ENCODE assay signal across 8 cellular contexts in the genomic region with DNA sequence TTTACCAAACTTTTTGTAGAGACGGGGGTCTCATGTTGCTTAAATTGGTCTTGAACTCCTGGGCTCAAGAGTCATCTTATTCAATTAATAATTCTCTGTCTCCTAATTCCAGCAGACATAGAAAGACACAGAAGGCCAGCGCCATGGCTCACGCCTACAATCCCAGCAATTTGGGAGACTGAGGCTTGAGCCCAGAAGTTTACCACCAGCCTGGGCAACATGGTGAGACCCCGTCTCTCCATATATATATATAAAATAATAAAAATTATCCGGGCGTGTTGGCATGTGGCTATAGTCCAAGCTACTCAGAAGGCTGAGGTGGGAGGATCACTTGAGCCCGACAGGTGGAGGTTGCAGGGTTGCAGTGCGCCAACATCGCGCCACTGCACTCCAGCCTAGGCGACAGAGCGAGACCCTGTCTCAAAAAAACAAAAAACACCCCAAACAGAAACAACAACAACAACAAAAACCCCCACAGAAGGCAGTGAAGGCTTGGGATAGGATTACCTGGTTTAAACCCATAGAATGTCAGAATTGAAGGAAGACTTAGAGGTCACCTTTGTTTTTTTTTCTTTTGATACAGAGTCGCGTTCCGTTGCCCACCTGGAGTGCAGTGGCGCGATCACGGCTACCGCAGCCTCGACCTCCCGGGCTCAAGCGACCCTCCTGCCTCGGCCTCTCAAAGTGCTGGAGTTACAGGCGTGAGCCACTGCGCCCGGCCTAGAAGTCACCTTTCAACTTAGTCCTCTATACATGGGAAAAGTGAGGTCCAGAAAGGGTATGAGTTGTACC. TPM values are rescaled to one million over a fixed set of nuclear protein-coding genes. Genes with fewer than 3 reads are reported as not detected.
DNase-seq lines count a peak whose midpoint lies in the region; ATAC-seq and TF ChIP-seq lines count a peak whose summit lies in the region.

No MANE protein-coding gene starts in this region.

- TF ChIP-seq CTCF in SU-DHL-6 (IDR thresholded peaks at IDR 0.05; ENCODE audit: insufficient read depth, low read length, poor library complexity, severe bottlenecking), result no peak
- TF ChIP-seq CTCF in glutamatergic neuron (IDR thresholded peaks at IDR 0.05; ENCODE audit: partially characterized antibody, unreplicated experiment), result no peak

- peak overlapping the region; percentile 97 for H3K27ac Mint-ChIP-seq in T-helper 1 cell treated with Interleukin-12 subunit alpha and Interleukin-12 subunit beta and Interleukin-4 antibody, amounts not matched to agents 30 μg/mL and 1 μg/mL, for 36 hours
- peak overlapping the region; percentile 96 for H3K27ac Mint-ChIP-seq in glutamatergic neuron (ENCODE audit: unreplicated experiment)

- peak overlapping the region; percentile 49 for H3K27ac ChIP-seq in SU-DHL-6 (ENCODE audit: low read depth, low read length)

- ATAC-seq in GM18868 (IDR thresholded peaks at IDR 0.05; ENCODE audit: unreplicated experiment), result no peak

- peaks cover 9% of the 10 kb centered on the region for H3K4me1 ChIP-seq in skeletal muscle satellite cell (ENCODE audit: control insufficient read depth, insufficient read depth, low read length)

- H3K36me3 ChIP-seq in SU-DHL-6 (ENCODE audit: low read length) (no peaks in the 10 kb centered on the region), skeletal muscle satellite cell (ENCODE audit: insufficient read depth, low read length) (no peaks in the 10 kb centered on the region)

- peak overlapping the region; percentile 69 for H3K9ac ChIP-seq in SU-DHL-6 (ENCODE audit: low read length)
- peak overlapping the region; percentile 92 for H3K9ac ChIP-seq in skeletal muscle satellite cell (ENCODE audit: low read depth, low read length)

- H3K9me3 Mint-ChIP-seq in T-helper 1 cell treated with Interleukin-12 subunit alpha and Interleukin-12 subunit beta and Interleukin-4 antibody, amounts not matched to agents 30 μg/mL and 1 μg/mL, for 36 hours, result no peaks in the 10 kb centered on the region
- peaks cover 10% of the 10 kb centered on the region for H3K9me3 Mint-ChIP-seq in glutamatergic neuron (ENCODE audit: unreplicated experiment)

- peak overlapping the region; percentile 89 for H3K4me2 ChIP-seq in SU-DHL-6 (ENCODE audit: low read depth, low read length, poor library complexity, severe bottlenecking)
- H3K4me2 ChIP-seq in skeletal muscle satellite cell (ENCODE audit: low read length), result peak overlapping the region; percentile 95

- H3K4me3 Mint-ChIP-seq in T-helper 1 cell treated with Interleukin-12 subunit alpha and Interleukin-12 subunit beta and Interleukin-4 antibody, amounts not matched to agents 30 μg/mL and 1 μg/mL, for 36 hours, result peak overlapping the region; percentile 97
- H3K4me3 Mint-ChIP-seq in glutamatergic neuron (ENCODE audit: unreplicated experiment), result peak overlapping the region; percentile 100

- H3K4me3 ChIP-seq in SU-DHL-6 (ENCODE audit: insufficient read depth, low read length, poor library complexity, severe bottlenecking) (peak overlapping the region; percentile 77), skeletal muscle satellite cell (ENCODE audit: low read length) (peak overlapping the region; percentile 76)

- H3K27me3 ChIP-seq in SU-DHL-6 (ENCODE audit: low read length), result no peaks in the 10 kb centered on the region
- no peaks in the 10 kb centered on the region for H3K27me3 ChIP-seq in skeletal muscle satellite cell (ENCODE audit: control insufficient read depth, insufficient read depth, low read length)

- H3K4me1 Mint-ChIP-seq in T-helper 1 cell treated with Interleukin-12 subunit alpha and Interleukin-12 subunit beta and Interleukin-4 antibody, amounts not matched to agents 30 μg/mL and 1 μg/mL, for 36 hours (ENCODE audit: low read depth), result peaks cover 17% of the 10 kb centered on the region
- no peaks in the 10 kb centered on the region for H3K4me1 Mint-ChIP-seq in glutamatergic neuron (ENCODE audit: low read depth, unreplicated experiment)

- DNase-seq in T-helper 1 cell (no peak), glutamatergic neuron (peak; percentile 19), HPDE6-E6E7 (ENCODE audit: extremely low spot score) (no peak), NCI-H524 (lab: John Stamatoyannopoulos, UW) (no peak)

- no peaks in the 10 kb centered on the region for H3K9me2 ChIP-seq in SU-DHL-6 (replicated peaks; ENCODE audit: insufficient read depth, low read length)

- H3K79me2 ChIP-seq in SU-DHL-6 (ENCODE audit: insufficient read depth, low read length), result peaks cover 47% of the 10 kb centered on the region

- no peaks in the 10 kb centered on the region for H3K9me3 ChIP-seq in SU-DHL-6 (ENCODE audit: insufficient read depth, low read length)
- no peaks in the 10 kb centered on the region for H3K9me3 ChIP-seq in skeletal muscle satellite cell (replicated peaks; ENCODE audit: low read length)

- H3F3A ChIP-seq in SU-DHL-6 (ENCODE audit: insufficient read depth), result no peaks in the 10 kb centered on the region

- peaks cover 12% of the 10 kb centered on the region for H3K36me3 Mint-ChIP-seq in T-helper 1 cell treated with Interleukin-12 subunit alpha and Interleukin-12 subunit beta and Interleukin-4 antibody, amounts not matched to agents 30 μg/mL and 1 μg/mL, for 36 hours (ENCODE audit: low read depth)
- no peaks in the 10 kb centered on the region for H3K36me3 Mint-ChIP-seq in glutamatergic neuron (ENCODE audit: unreplicated experiment)

- no peaks in the 10 kb centered on the region for H3K27me3 Mint-ChIP-seq in T-helper 1 cell treated with Interleukin-12 subunit alpha and Interleukin-12 subunit beta and Interleukin-4 antibody, amounts not matched to agents 30 μg/mL and 1 μg/mL, for 36 hours (ENCODE audit: low read depth)
- peaks cover 7% of the 10 kb centered on the region for H3K27me3 Mint-ChIP-seq in glutamatergic neuron (ENCODE audit: unreplicated experiment)

- peak overlapping the region; percentile 72 for H2AFZ ChIP-seq in SU-DHL-6 (ENCODE audit: low read depth, low read length, severe bottlenecking)

- H4K20me1 ChIP-seq in SU-DHL-6 (ENCODE audit: low read depth, low read length), result no peaks in the 10 kb centered on the region

RNA-seq across cellular contexts. Expression of gene UBAP1, which starts 0.7 kb away (rescaled TPM):
- 28.4 TPM for total RNA-seq in glutamatergic neuron (ENCODE audit: unreplicated experiment)
- total RNA-seq in skeletal muscle satellite cell (2012; rRNA removed), result 29.7 and 31.0 TPM in 2 replicates

RNA-seq across cellular contexts. Expression of gene DCAF12, which starts 51.6 kb away (rescaled TPM):
- 37.9 TPM for total RNA-seq in glutamatergic neuron (ENCODE audit: unreplicated experiment)
- 12.7 and 16.4 TPM in 2 replicates for total RNA-seq in skeletal muscle satellite cell (2012; rRNA removed)
